ENCODE assay signal across 1 cellular context in the genomic region with DNA sequence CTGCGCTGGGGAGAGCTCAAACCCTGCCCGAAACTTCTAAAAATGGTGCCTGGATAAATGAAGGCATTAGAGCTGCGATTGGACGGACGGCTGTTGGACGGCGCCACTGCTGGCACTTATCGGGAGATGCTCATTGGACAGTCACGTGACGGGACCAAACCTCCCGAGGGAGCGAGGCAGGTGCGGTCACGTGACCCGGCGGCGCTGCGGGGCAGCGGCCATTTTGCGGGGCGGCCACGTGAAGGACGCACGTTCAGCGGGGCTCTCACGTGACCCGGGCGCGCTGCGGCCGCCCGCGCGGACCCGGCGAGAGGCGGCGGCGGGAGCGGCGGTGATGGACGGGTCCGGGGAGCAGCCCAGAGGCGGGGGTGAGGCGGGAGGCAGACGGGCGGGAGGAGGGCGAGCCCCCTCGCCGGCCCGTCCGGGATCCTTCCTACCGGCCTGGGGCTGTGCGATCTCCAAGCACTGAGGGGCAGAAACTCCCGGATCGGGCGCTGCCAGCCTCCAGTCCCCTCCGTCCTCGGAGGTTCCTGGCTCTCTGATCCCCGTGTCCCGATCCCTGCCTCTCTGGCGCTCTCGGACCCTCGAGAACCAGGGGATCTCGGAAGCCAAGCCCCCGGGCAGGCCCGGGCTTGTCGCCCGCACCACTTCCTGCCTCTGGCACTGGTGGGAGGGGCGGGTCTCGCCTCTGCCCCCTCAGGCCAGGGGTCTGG.
TF ChIP-seq lines count a peak whose summit lies in the region.

A gene (plus strand): TSS at position 281 of the 713 bp plus-strand sequence. CDS start 54 bp downstream, at position 335.

TF ChIP-seq in GM23338, 12 proteins besides CTCF, POLR2A, EP300 and RAD21 (continued from another document):
- TF ChIP-seq, protein P1, sequence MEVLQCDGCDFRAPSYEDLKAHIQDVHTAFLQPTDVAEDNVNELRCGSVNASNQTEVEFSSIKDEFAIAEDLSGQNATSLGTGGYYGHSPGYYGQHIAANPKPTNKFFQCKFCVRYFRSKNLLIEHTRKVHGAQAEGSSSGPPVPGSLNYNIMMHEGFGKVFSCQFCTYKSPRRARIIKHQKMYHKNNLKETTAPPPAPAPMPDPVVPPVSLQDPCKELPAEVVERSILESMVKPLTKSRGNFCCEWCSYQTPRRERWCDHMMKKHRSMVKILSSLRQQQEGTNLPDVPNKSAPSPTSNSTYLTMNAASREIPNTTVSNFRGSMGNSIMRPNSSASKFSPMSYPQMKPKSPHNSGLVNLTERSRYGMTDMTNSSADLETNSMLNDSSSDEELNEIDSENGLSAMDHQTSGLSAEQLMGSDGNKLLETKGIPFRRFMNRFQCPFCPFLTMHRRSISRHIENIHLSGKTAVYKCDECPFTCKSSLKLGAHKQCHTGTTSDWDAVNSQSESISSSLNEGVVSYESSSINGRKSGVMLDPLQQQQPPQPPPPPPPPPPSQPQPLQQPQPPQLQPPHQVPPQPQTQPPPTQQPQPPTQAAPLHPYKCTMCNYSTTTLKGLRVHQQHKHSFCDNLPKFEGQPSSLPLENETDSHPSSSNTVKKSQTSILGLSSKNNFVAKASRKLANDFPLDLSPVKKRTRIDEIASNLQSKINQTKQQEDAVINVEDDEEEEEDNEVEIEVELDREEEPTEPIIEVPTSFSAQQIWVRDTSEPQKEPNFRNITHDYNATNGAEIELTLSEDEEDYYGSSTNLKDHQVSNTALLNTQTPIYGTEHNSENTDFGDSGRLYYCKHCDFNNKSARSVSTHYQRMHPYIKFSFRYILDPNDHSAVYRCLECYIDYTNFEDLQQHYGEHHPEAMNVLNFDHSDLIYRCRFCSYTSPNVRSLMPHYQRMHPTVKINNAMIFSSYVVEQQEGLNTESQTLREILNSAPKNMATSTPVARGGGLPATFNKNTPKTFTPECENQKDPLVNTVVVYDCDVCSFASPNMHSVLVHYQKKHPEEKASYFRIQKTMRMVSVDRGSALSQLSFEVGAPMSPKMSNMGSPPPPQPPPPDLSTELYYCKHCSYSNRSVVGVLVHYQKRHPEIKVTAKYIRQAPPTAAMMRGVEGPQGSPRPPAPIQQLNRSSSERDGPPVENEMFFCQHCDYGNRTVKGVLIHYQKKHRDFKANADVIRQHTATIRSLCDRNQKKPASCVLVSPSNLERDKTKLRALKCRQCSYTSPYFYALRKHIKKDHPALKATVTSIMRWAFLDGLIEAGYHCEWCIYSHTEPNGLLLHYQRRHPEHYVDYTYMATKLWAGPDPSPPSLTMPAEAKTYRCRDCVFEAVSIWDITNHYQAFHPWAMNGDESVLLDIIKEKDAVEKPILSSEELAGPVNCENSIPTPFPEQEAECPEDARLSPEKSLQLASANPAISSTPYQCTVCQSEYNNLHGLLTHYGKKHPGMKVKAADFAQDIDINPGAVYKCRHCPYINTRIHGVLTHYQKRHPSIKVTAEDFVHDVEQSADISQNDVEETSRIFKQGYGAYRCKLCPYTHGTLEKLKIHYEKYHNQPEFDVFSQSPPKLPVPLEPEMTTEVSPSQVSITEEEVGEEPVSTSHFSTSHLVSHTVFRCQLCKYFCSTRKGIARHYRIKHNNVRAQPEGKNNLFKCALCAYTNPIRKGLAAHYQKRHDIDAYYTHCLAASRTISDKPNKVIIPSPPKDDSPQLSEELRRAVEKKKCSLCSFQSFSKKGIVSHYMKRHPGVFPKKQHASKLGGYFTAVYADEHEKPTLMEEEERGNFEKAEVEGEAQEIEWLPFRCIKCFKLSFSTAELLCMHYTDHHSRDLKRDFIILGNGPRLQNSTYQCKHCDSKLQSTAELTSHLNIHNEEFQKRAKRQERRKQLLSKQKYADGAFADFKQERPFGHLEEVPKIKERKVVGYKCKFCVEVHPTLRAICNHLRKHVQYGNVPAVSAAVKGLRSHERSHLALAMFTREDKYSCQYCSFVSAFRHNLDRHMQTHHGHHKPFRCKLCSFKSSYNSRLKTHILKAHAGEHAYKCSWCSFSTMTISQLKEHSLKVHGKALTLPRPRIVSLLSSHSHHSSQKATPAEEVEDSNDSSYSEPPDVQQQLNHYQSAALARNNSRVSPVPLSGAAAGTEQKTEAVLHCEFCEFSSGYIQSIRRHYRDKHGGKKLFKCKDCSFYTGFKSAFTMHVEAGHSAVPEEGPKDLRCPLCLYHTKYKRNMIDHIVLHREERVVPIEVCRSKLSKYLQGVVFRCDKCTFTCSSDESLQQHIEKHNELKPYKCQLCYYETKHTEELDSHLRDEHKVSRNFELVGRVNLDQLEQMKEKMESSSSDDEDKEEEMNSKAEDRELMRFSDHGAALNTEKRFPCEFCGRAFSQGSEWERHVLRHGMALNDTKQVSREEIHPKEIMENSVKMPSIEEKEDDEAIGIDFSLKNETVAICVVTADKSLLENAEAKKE (CRISPR knock-in tag; IDR thresholded peaks at IDR 0.05): no peak
- TF ChIP-seq, protein P2, sequence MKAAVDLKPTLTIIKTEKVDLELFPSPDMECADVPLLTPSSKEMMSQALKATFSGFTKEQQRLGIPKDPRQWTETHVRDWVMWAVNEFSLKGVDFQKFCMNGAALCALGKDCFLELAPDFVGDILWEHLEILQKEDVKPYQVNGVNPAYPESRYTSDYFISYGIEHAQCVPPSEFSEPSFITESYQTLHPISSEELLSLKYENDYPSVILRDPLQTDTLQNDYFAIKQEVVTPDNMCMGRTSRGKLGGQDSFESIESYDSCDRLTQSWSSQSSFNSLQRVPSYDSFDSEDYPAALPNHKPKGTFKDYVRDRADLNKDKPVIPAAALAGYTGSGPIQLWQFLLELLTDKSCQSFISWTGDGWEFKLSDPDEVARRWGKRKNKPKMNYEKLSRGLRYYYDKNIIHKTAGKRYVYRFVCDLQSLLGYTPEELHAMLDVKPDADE (IDR thresholded peaks at IDR 0.05): peak; percentile 76; the same call in 1 of the 2 replicates
- TF ChIP-seq EZH2phosphoT487 (IDR thresholded peaks at IDR 0.05; ENCODE audit: unreplicated experiment) (no peak), STAT1 (IDR thresholded peaks at IDR 0.05; ENCODE audit: unreplicated experiment) (no peak), CREB1 (CRISPR knock-in tag; IDR thresholded peaks at IDR 0.05; ENCODE audit: low read depth) (peak; percentile 73), POLR2AphosphoS5 (IDR thresholded peaks at IDR 0.05; ENCODE audit: low read depth) (peak; percentile 87)
- TF ChIP-seq, protein P3, sequence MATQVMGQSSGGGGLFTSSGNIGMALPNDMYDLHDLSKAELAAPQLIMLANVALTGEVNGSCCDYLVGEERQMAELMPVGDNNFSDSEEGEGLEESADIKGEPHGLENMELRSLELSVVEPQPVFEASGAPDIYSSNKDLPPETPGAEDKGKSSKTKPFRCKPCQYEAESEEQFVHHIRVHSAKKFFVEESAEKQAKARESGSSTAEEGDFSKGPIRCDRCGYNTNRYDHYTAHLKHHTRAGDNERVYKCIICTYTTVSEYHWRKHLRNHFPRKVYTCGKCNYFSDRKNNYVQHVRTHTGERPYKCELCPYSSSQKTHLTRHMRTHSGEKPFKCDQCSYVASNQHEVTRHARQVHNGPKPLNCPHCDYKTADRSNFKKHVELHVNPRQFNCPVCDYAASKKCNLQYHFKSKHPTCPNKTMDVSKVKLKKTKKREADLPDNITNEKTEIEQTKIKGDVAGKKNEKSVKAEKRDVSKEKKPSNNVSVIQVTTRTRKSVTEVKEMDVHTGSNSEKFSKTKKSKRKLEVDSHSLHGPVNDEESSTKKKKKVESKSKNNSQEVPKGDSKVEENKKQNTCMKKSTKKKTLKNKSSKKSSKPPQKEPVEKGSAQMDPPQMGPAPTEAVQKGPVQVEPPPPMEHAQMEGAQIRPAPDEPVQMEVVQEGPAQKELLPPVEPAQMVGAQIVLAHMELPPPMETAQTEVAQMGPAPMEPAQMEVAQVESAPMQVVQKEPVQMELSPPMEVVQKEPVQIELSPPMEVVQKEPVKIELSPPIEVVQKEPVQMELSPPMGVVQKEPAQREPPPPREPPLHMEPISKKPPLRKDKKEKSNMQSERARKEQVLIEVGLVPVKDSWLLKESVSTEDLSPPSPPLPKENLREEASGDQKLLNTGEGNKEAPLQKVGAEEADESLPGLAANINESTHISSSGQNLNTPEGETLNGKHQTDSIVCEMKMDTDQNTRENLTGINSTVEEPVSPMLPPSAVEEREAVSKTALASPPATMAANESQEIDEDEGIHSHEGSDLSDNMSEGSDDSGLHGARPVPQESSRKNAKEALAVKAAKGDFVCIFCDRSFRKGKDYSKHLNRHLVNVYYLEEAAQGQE (IDR thresholded peaks at IDR 0.05; ENCODE audit: unreplicated experiment): no peak
